Comparison of ENCODE assay signal across 21 cellular contexts in the genomic region with DNA sequence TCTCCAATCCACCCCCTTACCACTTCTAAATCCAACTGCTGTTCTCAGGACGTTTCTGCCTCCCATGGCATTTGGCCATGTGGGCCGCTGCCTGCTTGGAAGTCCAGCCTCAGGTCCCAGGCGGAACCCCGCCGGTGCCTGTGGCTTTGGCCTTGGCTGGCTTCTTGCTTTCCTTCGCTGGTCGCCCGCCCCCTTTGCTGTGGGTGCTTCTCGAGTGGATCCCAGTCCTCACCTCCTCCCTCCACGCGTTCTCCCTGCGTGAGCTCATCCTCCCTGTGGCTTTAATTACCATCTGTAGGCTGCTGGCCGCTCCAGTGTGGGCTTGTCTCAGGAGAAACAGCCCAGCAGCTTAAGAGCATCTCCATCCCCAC.
A peak's percentile ranks its signal among the peaks of the same experiment; 100 is the strongest.
DNase-seq lines count a peak whose midpoint lies in the region; ATAC-seq, FAIRE-seq and TF ChIP-seq lines count a peak whose summit lies in the region.
"Had no signal": no experiment of that assay in that cellular context is flagged by ENCODE, and none has a peak within 500 bp of the region (broad histone marks: within the 10 kb centered on the region; RNA-seq: fewer than 3 reads in every experiment).

No MANE protein-coding gene starts in this region.

- TF ChIP-seq CTCF in Caco-2 (IDR thresholded peaks at IDR 0.05; ENCODE audit: insufficient read depth in 1 of 2, low read depth in 1 of 2, low read length in 1 of 2, severe bottlenecking in 1 of 2, unreplicated experiment in 1 of 2) = no peak
- no peak for TF ChIP-seq CTCF in endothelial cell of umbilical vein (IDR thresholded peaks at IDR 0.05; ENCODE audit: extremely low read depth in 1 of 2, insufficient read depth in 1 of 2, low read depth in 1 of 2, low read length in 2 of 2)

- no peak for TF ChIP-seq POLR2A in endothelial cell of umbilical vein (IDR thresholded peaks at IDR 0.05; ENCODE audit: low read depth, low read length)

- H3K36me3 ChIP-seq in Caco-2 (ENCODE audit: control insufficient read depth, insufficient read depth, low read length) = no peaks in the 10 kb centered on the region
- H3K36me3 ChIP-seq in endothelial cell of umbilical vein (ENCODE audit: control insufficient read depth in 2 of 2, extremely low read depth in 1 of 2, insufficient read depth in 2 of 2, low read length in 2 of 2) = no peaks in the 10 kb centered on the region

- no peak for ATAC-seq in T-helper 17 cell
- ATAC-seq: activated CD4-positive, alpha-beta T cell treated with anti-CD3 and anti-CD28 coated beads for 36 hours; activated T-cell treated with anti-CD3 and anti-CD28 coated beads, Interleukin-2, amount 50 U/mL, for 4 hours had no signal

- FAIRE-seq in endothelial cell of umbilical vein (lab: Jason Lieb, UNC) = no peak
- FAIRE-seq: GM19239, small intestine had no signal

- H3K27me3 Mint-ChIP-seq in Caco-2 (ENCODE audit: insufficient read depth, unreplicated experiment) (no peaks in the 10 kb centered on the region), T-helper 17 cell (peaks cover 14% of the 10 kb centered on the region)

- dilution Hi-C loops in endothelial cell of umbilical vein (cut with MboI; ENCODE audit: extremely low pct_ligation_motif_present, low sequenced_read_pairs) = no loop called here

- CTCF ChIA-PET in Caco-2 (lab: Charles Lee) (no interaction called here), endothelial cell of umbilical vein (lab: Charles Lee) (interaction anchor here (1.8 to 2.5 kb wide), 2 partner anchors 25 to 112 kb away, joined by 10 to 11 read pairs; a partner anchor contains a TSS)

- no peak overlapping the region for H3K4me3 ChIP-seq in Caco-2 (ENCODE audit: low read depth, low read length)
- H3K4me3 ChIP-seq in endothelial cell of umbilical vein (replicated peaks in 1 of 3; ENCODE audit: insufficient read depth in 1 of 3, low read depth in 1 of 3, low read length in 3 of 3) = no peak overlapping the region

- H3K27me3 ChIP-seq in Caco-2 (replicated peaks; ENCODE audit: control insufficient read depth, insufficient read depth, low read length) (no peaks in the 10 kb centered on the region), endothelial cell of umbilical vein (ENCODE audit: control insufficient read depth in 2 of 2, insufficient read depth in 2 of 2, low read length in 2 of 2) (no peaks in the 10 kb centered on the region)

- H3K4me2 ChIP-seq in endothelial cell of umbilical vein (ENCODE audit: insufficient read depth, low read length) = no peak overlapping the region

- peak overlapping the region; percentile 17 for H3K27ac Mint-ChIP-seq in Caco-2 (ENCODE audit: unreplicated experiment)
- H3K27ac Mint-ChIP-seq in T-helper 17 cell = peak overlapping the region; percentile 29
- H3K27ac Mint-ChIP-seq: activated CD4-positive, alpha-beta T cell treated with anti-CD3 and anti-CD28 coated beads for 36 hours had no signal

- BruUV-seq in Caco-2 (replicated peaks; lab: Mats Ljungman, UMichigan) (no TSS peak), endothelial cell of umbilical vein (replicated peaks; lab: Mats Ljungman, UMichigan) (no TSS peak)

- H3K9me3 ChIP-seq in Caco-2 (no peaks in the 10 kb centered on the region), T-helper 17 cell (ENCODE audit: control insufficient read depth, low read length, poor library complexity, severe bottlenecking) (no peaks in the 10 kb centered on the region), endothelial cell of umbilical vein (replicated peaks; ENCODE audit: control insufficient read depth, insufficient read depth, low read length) (no peaks in the 10 kb centered on the region)

- DNase-seq in Caco-2 = no peak
- DNase-seq in T-helper 17 cell = no peak
- no peak for DNase-seq in endothelial cell of umbilical vein (ENCODE audit: low read depth, low spot score)
- DNase-seq in putamen (ENCODE audit: low spot score) = peak; percentile 18
- DNase-seq in NK-92 treated with Interleukin-12 subunit alpha and Interleukin-12 subunit beta, amount 100 ng/mL, for 24 hours (lab: John Stamatoyannopoulos, UW) = no peak
- no peak for DNase-seq in HuH-7 (ENCODE audit: low spot score)
- no peak for DNase-seq in stimulated activated naive CD4-positive, alpha-beta T cell (lab: John Stamatoyannopoulos, UW)
- DNase-seq: ACHN; activated CD4-positive, alpha-beta T cell treated with anti-CD3 and anti-CD28 coated beads for 36 hours; activated naive CD4-positive, alpha-beta T cell; activated T-cell treated with anti-CD3 and anti-CD28 coated beads, Interleukin-2, amount 50 U/mL, for 4 hours; amniotic stem cell; dermis blood vessel endothelial cell; kidney glomerular epithelial cell; NCI-H1694; NCI-H2171 treated with DMSO at 0.1 percent for 48 hours; NCI-H524 treated with DMSO at 0.1 percent for 48 hours; small intestine; stimulated activated CD4-positive, alpha-beta T cell treated with anti-CD3 and anti-CD28 coated beads, Interleukin-2, amount 100 ng/mL, for 24 hours had no signal

- H3K9me3 Mint-ChIP-seq in Caco-2 (ENCODE audit: unreplicated experiment) = no peaks in the 10 kb centered on the region
- H3K9me3 Mint-ChIP-seq: activated T-cell treated with anti-CD3 and anti-CD28 coated beads, Interleukin-2, amount 50 U/mL, for 4 hours had no signal

- peak overlapping the region; percentile 59 for H3K27ac ChIP-seq in endothelial cell of umbilical vein (ENCODE audit: insufficient read depth, low read depth, low read length)
- H3K27ac ChIP-seq: C4-2B had no signal

- no peaks in the 10 kb centered on the region for H3K9me1 ChIP-seq in endothelial cell of umbilical vein (replicated peaks; ENCODE audit: control insufficient read depth, extremely low read depth, insufficient read depth, low read length)

- no peaks in the 10 kb centered on the region for H3K79me2 ChIP-seq in endothelial cell of umbilical vein (ENCODE audit: control insufficient read depth, insufficient read depth, low read length)

- H3K4me1 Mint-ChIP-seq in Caco-2 (ENCODE audit: low read depth, unreplicated experiment) (peaks cover 25% of the 10 kb centered on the region), T-helper 17 cell (peaks cover 18% of the 10 kb centered on the region)

- no peaks in the 10 kb centered on the region for H4K20me1 ChIP-seq in endothelial cell of umbilical vein (replicated peaks; ENCODE audit: control insufficient read depth, extremely low read depth, insufficient read depth, low read length)

- no peak overlapping the region for H2AFZ ChIP-seq in endothelial cell of umbilical vein (ENCODE audit: low read depth, low read length)

- peaks cover 5% of the 10 kb centered on the region for H3K36me3 Mint-ChIP-seq in Caco-2 (ENCODE audit: insufficient read depth, unreplicated experiment)
- no peaks in the 10 kb centered on the region for H3K36me3 Mint-ChIP-seq in T-helper 17 cell (ENCODE audit: low read depth)

- POLR2A ChIA-PET in Caco-2 (lab: Charles Lee) (no interaction called here), endothelial cell of umbilical vein (lab: Charles Lee) (no interaction called here)

- H3K4me1 ChIP-seq in Caco-2 (peaks cover 28% of the 10 kb centered on the region), endothelial cell of umbilical vein (ENCODE audit: control insufficient read depth, extremely low read depth, insufficient read depth, low read length) (peaks cover 44% of the 10 kb centered on the region)

- H3K4me3 Mint-ChIP-seq in Caco-2 (ENCODE audit: unreplicated experiment) = peak overlapping the region; percentile 1
- no peak overlapping the region for H3K4me3 Mint-ChIP-seq in T-helper 17 cell
- H3K4me3 Mint-ChIP-seq: activated CD4-positive, alpha-beta T cell treated with anti-CD3 and anti-CD28 coated beads for 36 hours; activated T-cell treated with anti-CD3 and anti-CD28 coated beads, Interleukin-2, amount 50 U/mL, for 4 hours had no signal

- intact Hi-C loops in Caco-2 (cut with micrococcal nuclease; ENCODE audit: unreplicated experiment) = no loop called here
- intact Hi-C loops in endothelial cell of umbilical vein (cut with micrococcal nuclease) = no loop called here

- no peak overlapping the region for H3K9ac ChIP-seq in endothelial cell of umbilical vein (replicated peaks; ENCODE audit: extremely low read depth, insufficient read depth, low read length)

TF ChIP-seq in endothelial cell of umbilical vein, 7 proteins besides CTCF, POLR2A, EP300 and RAD21:
- no peak for TF ChIP-seq POLR2AphosphoS5 (IDR thresholded peaks at IDR 0.05; ENCODE audit: insufficient read depth, low read depth, low read length)
